28 cellular contexts compared by ENCODE assay signal in the genomic region with DNA sequence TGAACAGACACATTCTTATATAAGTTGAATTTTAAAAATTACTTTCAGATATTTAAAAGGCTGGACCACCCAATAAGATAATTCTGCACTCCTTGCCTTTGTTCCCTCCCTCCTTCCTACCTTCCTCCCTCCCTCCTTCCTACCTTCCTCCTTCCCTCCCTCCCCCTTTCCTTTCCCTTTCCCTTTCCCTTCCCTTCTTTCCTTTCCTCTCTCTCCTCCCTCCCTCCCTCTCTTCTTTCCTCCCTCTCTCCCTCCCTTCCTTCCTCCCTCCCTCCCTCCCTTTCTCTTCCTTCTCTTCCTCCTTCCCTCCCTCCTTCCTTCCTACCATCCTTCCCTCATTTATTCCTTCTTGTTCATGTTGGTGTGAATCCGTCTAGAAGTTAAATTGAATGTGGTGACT.
"Had no signal": no experiment of that assay in that cellular context is flagged by ENCODE, and none has a peak within 500 bp of the region (broad histone marks: within the 10 kb centered on the region; RNA-seq: fewer than 3 reads in every experiment).

No MANE protein-coding gene starts in this region.

- H3K4me1 Mint-ChIP-seq: naive thymus-derived CD8-positive, alpha-beta T cell; nephron; stimulated activated naive B cell treated with anti-CD40 and anti-IgM and Interleukin-4, amounts not matched to agents 10 μg/mL and 1 μg/mL and 100 μg/mL, for 72 hours had no signal

- H3K36me3 Mint-ChIP-seq: naive thymus-derived CD8-positive, alpha-beta T cell; stimulated activated naive B cell treated with anti-CD40 and anti-IgM and Interleukin-4, amounts not matched to agents 10 μg/mL and 1 μg/mL and 100 μg/mL, for 72 hours had no signal

- ATAC-seq: left cardiac atrium; left lung; lower lobe of right lung; naive thymus-derived CD8-positive, alpha-beta T cell; sciatic nerve; stimulated activated naive B cell treated with anti-CD40 and anti-IgM and Interleukin-4, amounts not matched to agents 10 μg/mL and 1 μg/mL and 100 μg/mL, for 72 hours; stimulated activated naive CD8-positive, alpha-beta T cell treated with anti-CD3 and anti-CD28 coated beads, Interleukin-15, Interleukin-2, amounts not matched to agents 100 U/mL and 50 U/mL, for 24 hours; upper lobe of right lung had no signal

- H3K4me3 Mint-ChIP-seq: naive thymus-derived CD8-positive, alpha-beta T cell; nephron; neural crest cell; stimulated activated naive B cell treated with anti-CD40 and anti-IgM and Interleukin-4, amounts not matched to agents 10 μg/mL and 1 μg/mL and 100 μg/mL, for 72 hours had no signal

- H3K79me2 ChIP-seq: parathyroid adenoma had no signal

- H3K9me3 ChIP-seq: left lung, lower lobe of right lung, right atrium auricular region, stomach, testis, thyroid gland, transverse colon, upper lobe of right lung had no signal

- DNase-seq: hippocampal formation; kidney glomerular epithelial cell; left cardiac atrium; left lung; lower lobe of right lung; mammary epithelial cell; mesenchymal stem cell; naive thymus-derived CD8-positive, alpha-beta T cell; nucleus accumbens; stimulated activated CD4-positive, alpha-beta T cell treated with anti-CD3 and anti-CD28 coated beads, Interleukin-12 subunit alpha, Interleukin-12 subunit beta, amount 100 ng/mL, for 4 hours; stimulated activated CD4-positive, alpha-beta T cell treated with anti-CD3 and anti-CD28 coated beads, Interleukin-15, amount 100 ng/mL, for 24 hours; stimulated activated CD4-positive, alpha-beta T cell treated with anti-CD3 and anti-CD28 coated beads, Interleukin-2, amount 100 ng/mL, for 24 hours; stimulated activated CD4-positive, alpha-beta T cell treated with anti-CD3 and anti-CD28 coated beads, Interleukin-4, amount 100 ng/mL, for 1 hour; stimulated activated naive B cell treated with anti-CD40 and anti-IgM and Interleukin-4, amounts not matched to agents 10 μg/mL and 1 μg/mL and 100 μg/mL, for 72 hours; stimulated activated naive CD8-positive, alpha-beta T cell treated with anti-CD3 and anti-CD28 coated beads, Interleukin-15, Interleukin-2, amounts not matched to agents 100 U/mL and 50 U/mL, for 24 hours; stomach; testis; thyroid gland; transverse colon; upper lobe of right lung had no signal

- H3K9ac ChIP-seq: parathyroid adenoma had no signal

- H2AFZ ChIP-seq: parathyroid adenoma had no signal

- H3K27ac Mint-ChIP-seq: naive thymus-derived CD8-positive, alpha-beta T cell; nephron; stimulated activated naive B cell treated with anti-CD40 and anti-IgM and Interleukin-4, amounts not matched to agents 10 μg/mL and 1 μg/mL and 100 μg/mL, for 72 hours had no signal

- H3K9me3 Mint-ChIP-seq: naive thymus-derived CD8-positive, alpha-beta T cell; nephron; neural crest cell; stimulated activated naive B cell treated with anti-CD40 and anti-IgM and Interleukin-4, amounts not matched to agents 10 μg/mL and 1 μg/mL and 100 μg/mL, for 72 hours had no signal

- H3K27ac ChIP-seq: left lung, lower lobe of right lung, parathyroid adenoma, right atrium auricular region, stomach, testis, thyroid gland, transverse colon, upper lobe of right lung had no signal

- H3K4me1 ChIP-seq: left lung, lower lobe of right lung, parathyroid adenoma, right atrium auricular region, stomach, testis, thyroid gland, transverse colon, upper lobe of right lung had no signal

- H3K36me3 ChIP-seq: left lung, lower lobe of right lung, right atrium auricular region, stomach, thyroid gland, transverse colon, upper lobe of right lung had no signal

- FAIRE-seq: keratinocyte, urothelium cell line had no signal

- H3K27me3 ChIP-seq: left lung, right atrium auricular region, stomach, testis, thyroid gland, transverse colon, upper lobe of right lung had no signal

- H3K4me3 ChIP-seq: left lung, lower lobe of right lung, right atrium auricular region, skin epidermis, stomach, testis, thyroid gland, transverse colon, upper lobe of right lung had no signal
